ENCODE assay signal across 1 cellular context in the genomic region with DNA sequence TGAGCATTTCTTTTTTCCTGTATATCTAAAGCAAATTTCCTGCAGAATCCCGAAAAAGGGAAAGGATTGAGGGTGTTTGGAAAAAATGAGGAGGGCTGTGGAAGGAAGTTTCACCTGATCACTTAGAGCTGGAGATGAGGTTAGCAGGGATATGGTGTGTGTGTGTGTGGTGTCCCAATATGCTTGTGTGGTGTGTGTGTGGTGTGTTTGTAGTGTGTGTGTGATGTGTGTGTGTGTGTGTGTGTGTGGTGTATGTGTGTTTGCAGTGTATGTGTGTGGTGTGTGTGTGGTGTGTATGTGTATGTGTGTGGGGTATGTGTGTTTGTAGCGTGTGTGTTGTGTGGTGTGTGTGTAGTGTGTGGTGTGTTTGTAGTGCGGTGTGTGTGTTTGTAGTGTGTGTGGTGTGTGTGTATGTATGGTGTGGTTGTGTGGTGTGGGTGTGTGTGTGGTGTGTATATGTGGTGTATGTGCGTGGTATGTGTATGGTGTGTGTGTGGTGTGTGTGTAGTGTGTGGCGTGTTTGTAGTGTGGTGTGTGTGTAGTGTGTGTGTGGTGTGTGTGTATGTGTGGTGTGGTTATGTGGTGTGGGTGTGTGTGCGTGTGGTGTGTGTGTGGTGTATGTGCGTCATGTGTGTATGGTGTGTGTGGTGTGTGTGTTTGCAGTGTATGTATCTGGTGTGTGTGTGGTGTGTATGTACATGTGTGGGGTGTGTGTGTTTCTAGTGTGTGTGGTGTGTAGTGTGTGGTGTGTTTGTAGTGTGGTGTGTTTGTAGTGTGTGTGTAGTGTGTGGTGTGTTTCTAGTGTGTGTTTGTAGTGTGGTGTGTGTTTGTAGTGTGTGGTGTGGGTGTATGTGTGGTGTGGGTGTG.
TF ChIP-seq lines count a peak whose summit lies in the region.

No MANE protein-coding gene starts in this region.

TF ChIP-seq in HepG2, 621 proteins besides CTCF, POLR2A, EP300 and RAD21 (continued from another document):
- TF ChIP-seq, protein P1, sequence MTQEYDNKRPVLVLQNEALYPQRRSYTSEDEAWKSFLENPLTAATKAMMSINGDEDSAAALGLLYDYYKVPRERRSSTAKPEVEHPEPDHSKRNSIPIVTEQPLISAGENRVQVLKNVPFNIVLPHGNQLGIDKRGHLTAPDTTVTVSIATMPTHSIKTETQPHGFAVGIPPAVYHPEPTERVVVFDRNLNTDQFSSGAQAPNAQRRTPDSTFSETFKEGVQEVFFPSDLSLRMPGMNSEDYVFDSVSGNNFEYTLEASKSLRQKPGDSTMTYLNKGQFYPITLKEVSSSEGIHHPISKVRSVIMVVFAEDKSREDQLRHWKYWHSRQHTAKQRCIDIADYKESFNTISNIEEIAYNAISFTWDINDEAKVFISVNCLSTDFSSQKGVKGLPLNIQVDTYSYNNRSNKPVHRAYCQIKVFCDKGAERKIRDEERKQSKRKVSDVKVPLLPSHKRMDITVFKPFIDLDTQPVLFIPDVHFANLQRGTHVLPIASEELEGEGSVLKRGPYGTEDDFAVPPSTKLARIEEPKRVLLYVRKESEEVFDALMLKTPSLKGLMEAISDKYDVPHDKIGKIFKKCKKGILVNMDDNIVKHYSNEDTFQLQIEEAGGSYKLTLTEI (CRISPR knock-in tag; conservative IDR thresholded peaks at IDR 0.05), result no peak
- TF ChIP-seq, protein P2, sequence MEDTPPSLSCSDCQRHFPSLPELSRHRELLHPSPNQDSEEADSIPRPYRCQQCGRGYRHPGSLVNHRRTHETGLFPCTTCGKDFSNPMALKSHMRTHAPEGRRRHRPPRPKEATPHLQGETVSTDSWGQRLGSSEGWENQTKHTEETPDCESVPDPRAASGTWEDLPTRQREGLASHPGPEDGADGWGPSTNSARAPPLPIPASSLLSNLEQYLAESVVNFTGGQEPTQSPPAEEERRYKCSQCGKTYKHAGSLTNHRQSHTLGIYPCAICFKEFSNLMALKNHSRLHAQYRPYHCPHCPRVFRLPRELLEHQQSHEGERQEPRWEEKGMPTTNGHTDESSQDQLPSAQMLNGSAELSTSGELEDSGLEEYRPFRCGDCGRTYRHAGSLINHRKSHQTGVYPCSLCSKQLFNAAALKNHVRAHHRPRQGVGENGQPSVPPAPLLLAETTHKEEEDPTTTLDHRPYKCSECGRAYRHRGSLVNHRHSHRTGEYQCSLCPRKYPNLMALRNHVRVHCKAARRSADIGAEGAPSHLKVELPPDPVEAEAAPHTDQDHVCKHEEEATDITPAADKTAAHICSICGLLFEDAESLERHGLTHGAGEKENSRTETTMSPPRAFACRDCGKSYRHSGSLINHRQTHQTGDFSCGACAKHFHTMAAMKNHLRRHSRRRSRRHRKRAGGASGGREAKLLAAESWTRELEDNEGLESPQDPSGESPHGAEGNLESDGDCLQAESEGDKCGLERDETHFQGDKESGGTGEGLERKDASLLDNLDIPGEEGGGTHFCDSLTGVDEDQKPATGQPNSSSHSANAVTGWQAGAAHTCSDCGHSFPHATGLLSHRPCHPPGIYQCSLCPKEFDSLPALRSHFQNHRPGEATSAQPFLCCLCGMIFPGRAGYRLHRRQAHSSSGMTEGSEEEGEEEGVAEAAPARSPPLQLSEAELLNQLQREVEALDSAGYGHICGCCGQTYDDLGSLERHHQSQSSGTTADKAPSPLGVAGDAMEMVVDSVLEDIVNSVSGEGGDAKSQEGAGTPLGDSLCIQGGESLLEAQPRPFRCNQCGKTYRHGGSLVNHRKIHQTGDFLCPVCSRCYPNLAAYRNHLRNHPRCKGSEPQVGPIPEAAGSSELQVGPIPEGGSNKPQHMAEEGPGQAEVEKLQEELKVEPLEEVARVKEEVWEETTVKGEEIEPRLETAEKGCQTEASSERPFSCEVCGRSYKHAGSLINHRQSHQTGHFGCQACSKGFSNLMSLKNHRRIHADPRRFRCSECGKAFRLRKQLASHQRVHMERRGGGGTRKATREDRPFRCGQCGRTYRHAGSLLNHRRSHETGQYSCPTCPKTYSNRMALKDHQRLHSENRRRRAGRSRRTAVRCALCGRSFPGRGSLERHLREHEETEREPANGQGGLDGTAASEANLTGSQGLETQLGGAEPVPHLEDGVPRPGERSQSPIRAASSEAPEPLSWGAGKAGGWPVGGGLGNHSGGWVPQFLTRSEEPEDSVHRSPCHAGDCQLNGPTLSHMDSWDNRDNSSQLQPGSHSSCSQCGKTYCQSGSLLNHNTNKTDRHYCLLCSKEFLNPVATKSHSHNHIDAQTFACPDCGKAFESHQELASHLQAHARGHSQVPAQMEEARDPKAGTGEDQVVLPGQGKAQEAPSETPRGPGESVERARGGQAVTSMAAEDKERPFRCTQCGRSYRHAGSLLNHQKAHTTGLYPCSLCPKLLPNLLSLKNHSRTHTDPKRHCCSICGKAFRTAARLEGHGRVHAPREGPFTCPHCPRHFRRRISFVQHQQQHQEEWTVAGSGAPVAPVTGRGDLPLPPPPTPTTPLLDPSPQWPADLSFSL (CRISPR knock-in tag; IDR thresholded peaks at IDR 0.05), result peak; percentile 98
- peak; percentile 37; the same call in 1 of the 2 replicates for TF ChIP-seq FOXA1 (IDR thresholded peaks at IDR 0.05)
- no peak for TF ChIP-seq FOXA1 (CRISPR knock-in tag; IDR thresholded peaks at IDR 0.05)
- TF ChIP-seq SOX6 (IDR thresholded peaks at IDR 0.05), result 0 out of 2 replicates have a peak, but pooled peaks have one; percentile 13
- no peak for TF ChIP-seq SOX6 (CRISPR knock-in tag; IDR thresholded peaks at IDR 0.05)
- TF ChIP-seq, protein P3, sequence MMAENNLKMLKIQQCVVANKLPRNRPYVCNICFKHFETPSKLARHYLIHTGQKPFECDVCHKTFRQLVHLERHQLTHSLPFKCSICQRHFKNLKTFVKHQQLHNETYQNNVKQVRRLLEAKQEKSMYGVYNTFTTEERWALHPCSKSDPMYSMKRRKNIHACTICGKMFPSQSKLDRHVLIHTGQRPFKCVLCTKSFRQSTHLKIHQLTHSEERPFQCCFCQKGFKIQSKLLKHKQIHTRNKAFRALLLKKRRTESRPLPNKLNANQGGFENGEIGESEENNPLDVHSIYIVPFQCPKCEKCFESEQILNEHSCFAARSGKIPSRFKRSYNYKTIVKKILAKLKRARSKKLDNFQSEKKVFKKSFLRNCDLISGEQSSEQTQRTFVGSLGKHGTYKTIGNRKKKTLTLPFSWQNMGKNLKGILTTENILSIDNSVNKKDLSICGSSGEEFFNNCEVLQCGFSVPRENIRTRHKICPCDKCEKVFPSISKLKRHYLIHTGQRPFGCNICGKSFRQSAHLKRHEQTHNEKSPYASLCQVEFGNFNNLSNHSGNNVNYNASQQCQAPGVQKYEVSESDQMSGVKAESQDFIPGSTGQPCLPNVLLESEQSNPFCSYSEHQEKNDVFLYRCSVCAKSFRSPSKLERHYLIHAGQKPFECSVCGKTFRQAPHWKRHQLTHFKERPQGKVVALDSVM (CRISPR knock-in tag; IDR thresholded peaks at IDR 0.05), result no peak
- no peak for TF ChIP-seq EEA1 (CRISPR knock-in tag; IDR thresholded peaks at IDR 0.05; ENCODE audit: borderline replicate concordance)
- TF ChIP-seq JUNB (CRISPR knock-in tag; IDR thresholded peaks at IDR 0.05; ENCODE audit: borderline replicate concordance), result 0 out of 2 replicates have a peak, but pooled peaks have one; percentile 43
- TF ChIP-seq, protein P4, sequence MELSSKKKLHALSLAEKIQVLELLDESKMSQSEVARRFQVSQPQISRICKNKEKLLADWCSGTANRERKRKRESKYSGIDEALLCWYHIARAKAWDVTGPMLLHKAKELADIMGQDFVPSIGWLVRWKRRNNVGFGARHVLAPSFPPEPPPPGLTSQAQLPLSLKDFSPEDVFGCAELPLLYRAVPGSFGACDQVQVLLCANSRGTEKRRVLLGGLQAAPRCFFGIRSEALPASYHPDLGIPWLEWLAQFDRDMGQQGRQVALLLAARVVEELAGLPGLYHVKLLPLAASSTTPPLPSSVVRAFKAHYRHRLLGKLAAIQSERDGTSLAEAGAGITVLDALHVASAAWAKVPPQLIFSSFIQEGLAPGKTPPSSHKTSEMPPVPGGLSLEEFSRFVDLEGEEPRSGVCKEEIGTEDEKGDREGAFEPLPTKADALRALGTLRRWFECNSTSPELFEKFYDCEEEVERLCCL (CRISPR knock-in tag; IDR thresholded peaks at IDR 0.05; ENCODE audit: borderline replicate concordance), result no peak
- no peak for TF ChIP-seq NR3C1 (CRISPR knock-in tag; IDR thresholded peaks at IDR 0.05)
- TF ChIP-seq SMC3 (IDR thresholded peaks at IDR 0.05; ENCODE audit: low read length), result no peak
- peak; percentile 45; the same call in 1 of the 2 replicates for TF ChIP-seq NBN (conservative IDR thresholded peaks at IDR 0.05)
- no peak for TF ChIP-seq ZNF124 (CRISPR knock-in tag; IDR thresholded peaks at IDR 0.05)
- no peak for TF ChIP-seq ZNF234 (CRISPR knock-in tag; conservative IDR thresholded peaks at IDR 0.05)
- TF ChIP-seq, protein P5, sequence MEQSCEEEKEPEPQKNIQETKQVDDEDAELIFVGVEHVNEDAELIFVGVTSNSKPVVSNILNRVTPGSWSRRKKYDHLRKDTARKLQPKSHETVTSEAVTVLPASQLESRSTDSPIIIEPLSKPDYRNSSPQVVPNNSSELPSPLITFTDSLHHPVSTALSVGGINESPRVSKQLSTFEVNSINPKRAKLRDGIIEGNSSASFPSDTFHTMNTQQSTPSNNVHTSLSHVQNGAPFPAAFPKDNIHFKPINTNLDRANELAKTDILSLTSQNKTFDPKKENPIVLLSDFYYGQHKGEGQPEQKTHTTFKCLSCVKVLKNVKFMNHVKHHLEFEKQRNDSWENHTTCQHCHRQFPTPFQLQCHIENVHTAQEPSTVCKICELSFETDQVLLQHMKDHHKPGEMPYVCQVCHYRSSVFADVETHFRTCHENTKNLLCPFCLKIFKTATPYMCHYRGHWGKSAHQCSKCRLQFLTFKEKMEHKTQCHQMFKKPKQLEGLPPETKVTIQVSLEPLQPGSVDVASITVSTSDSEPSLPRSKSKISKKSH (CRISPR knock-in tag; IDR thresholded peaks at IDR 0.05; ENCODE audit: borderline replicate concordance), result no peak
- TF ChIP-seq KAT2B (IDR thresholded peaks at IDR 0.05; ENCODE audit: borderline replicate concordance, low read depth, low read length), result no peak
- TF ChIP-seq ZNF34 (CRISPR knock-in tag; IDR thresholded peaks at IDR 0.05; ENCODE audit: borderline replicate concordance), result no peak
- peak; percentile 65; the same call in 1 of the 2 replicates for TF ChIP-seq ZNF780A (CRISPR knock-in tag; IDR thresholded peaks at IDR 0.05)
- TF ChIP-seq FOXP1 (IDR thresholded peaks at IDR 0.05), result peak; percentile 7
- no peak for TF ChIP-seq FOXP1 (CRISPR knock-in tag; IDR thresholded peaks at IDR 0.05)
- TF ChIP-seq, protein P6, sequence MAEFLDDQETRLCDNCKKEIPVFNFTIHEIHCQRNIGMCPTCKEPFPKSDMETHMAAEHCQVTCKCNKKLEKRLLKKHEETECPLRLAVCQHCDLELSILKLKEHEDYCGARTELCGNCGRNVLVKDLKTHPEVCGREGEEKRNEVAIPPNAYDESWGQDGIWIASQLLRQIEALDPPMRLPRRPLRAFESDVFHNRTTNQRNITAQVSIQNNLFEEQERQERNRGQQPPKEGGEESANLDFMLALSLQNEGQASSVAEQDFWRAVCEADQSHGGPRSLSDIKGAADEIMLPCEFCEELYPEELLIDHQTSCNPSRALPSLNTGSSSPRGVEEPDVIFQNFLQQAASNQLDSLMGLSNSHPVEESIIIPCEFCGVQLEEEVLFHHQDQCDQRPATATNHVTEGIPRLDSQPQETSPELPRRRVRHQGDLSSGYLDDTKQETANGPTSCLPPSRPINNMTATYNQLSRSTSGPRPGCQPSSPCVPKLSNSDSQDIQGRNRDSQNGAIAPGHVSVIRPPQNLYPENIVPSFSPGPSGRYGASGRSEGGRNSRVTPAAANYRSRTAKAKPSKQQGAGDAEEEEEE (CRISPR knock-in tag; IDR thresholded peaks at IDR 0.05; ENCODE audit: borderline replicate concordance), result no peak
- TF ChIP-seq CENPT (CRISPR knock-in tag; IDR thresholded peaks at IDR 0.05; ENCODE audit: low read depth), result peak; percentile 38; the same call in 1 of the 2 replicates
- peak; percentile 36; the same call in 1 of the 2 replicates for TF ChIP-seq HOXA9 (CRISPR knock-in tag; IDR thresholded peaks at IDR 0.05; ENCODE audit: borderline replicate concordance)
TF ChIP-seq in HepG2: peak in this region for 17.
